ENCODE assay signal across 27 cellular contexts in genomic region chr20:33757458-33757857, GRCh38. TPM values are rescaled to one million over a fixed set of nuclear protein-coding genes. Genes with fewer than 3 reads are reported as not detected.
DNase-seq lines count a peak whose midpoint lies in the region; ATAC-seq, FAIRE-seq and TF ChIP-seq lines count a peak whose summit lies in the region.
"Had no signal": no experiment of that assay in that cellular context is flagged by ENCODE, and none has a peak within 500 bp of the region (broad histone marks: within the 10 kb centered on the region; RNA-seq: fewer than 3 reads in every experiment).

No MANE protein-coding gene starts in this region.

- H3K79me2 ChIP-seq in K562 (ENCODE audit: control insufficient read depth, insufficient read depth, low read length) = no peaks in the 10 kb centered on the region

- no peak for DNase-seq in activated naive CD8-positive, alpha-beta T cell treated with anti-CD3 and anti-CD28 coated beads, Interleukin-2, amount 10 ng/mL, durations not matched to agents 7 days and 5 days
- no peak for DNase-seq in activated naive CD8-positive, alpha-beta T cell treated with anti-CD3 and anti-CD28 coated beads for 36 hours
- DNase-seq in K562 (ENCODE audit: extremely low read depth in 1 of 4, low spot score in 3 of 4) = no peak
- DNase-seq in stimulated activated effector memory CD8-positive, alpha-beta T cell treated with anti-CD3 and anti-CD28 coated beads, Interleukin-12 subunit alpha, Interleukin-12 subunit beta, amount 100 ng/mL, for 72 hours (ENCODE audit: low spot score in 2 of 2) = no peak
- DNase-seq in retina = no peak
- DNase-seq: ACHN; BE2C; C1 segment of cervical spinal cord; CD4-positive, alpha-beta memory T cell; CD4-positive, CD25-positive, alpha-beta regulatory T cell; CD8-positive, alpha-beta memory T cell; COR-L47; DMS 273 treated with DMSO at 0.1 percent for 48 hours; DMS153; DMS53; DMS79; DND-41; EL; GDM1 had no signal

- intact Hi-C loops in K562 (cut with micrococcal nuclease) = no loop called here

- no peak overlapping the region for H3K4me2 ChIP-seq in K562 (ENCODE audit: insufficient read depth, low read length)
- H3K4me2 ChIP-seq: BLaER1 had no signal

- H3K36me3 Mint-ChIP-seq in activated naive CD8-positive, alpha-beta T cell treated with anti-CD3 and anti-CD28 coated beads, Interleukin-2, amount 10 ng/mL, durations not matched to agents 7 days and 5 days = peaks cover 31% of the 10 kb centered on the region
- H3K36me3 Mint-ChIP-seq in activated naive CD8-positive, alpha-beta T cell treated with anti-CD3 and anti-CD28 coated beads for 36 hours = peaks cover 33% of the 10 kb centered on the region
- H3K36me3 Mint-ChIP-seq in stimulated activated effector memory CD8-positive, alpha-beta T cell treated with anti-CD3 and anti-CD28 coated beads, Interleukin-12 subunit alpha, Interleukin-12 subunit beta, amount 100 ng/mL, for 72 hours = peaks cover 38% of the 10 kb centered on the region

- H3K4me3 ChIP-seq in K562 = no peak overlapping the region
- H3K4me3 ChIP-seq: BLaER1, GM12878 had no signal

- BruUV-seq in K562 (replicated peaks; lab: Mats Ljungman, UMichigan) = no TSS peak

- H3K27me3 ChIP-seq in K562 (ENCODE audit: control insufficient read depth in 2 of 2, insufficient read depth in 2 of 2, low read length in 2 of 2) = no peaks in the 10 kb centered on the region
- H3K27me3 ChIP-seq: BE2C, BLaER1 had no signal

- H3K4me3 Mint-ChIP-seq in activated naive CD8-positive, alpha-beta T cell treated with anti-CD3 and anti-CD28 coated beads, Interleukin-2, amount 10 ng/mL, durations not matched to agents 7 days and 5 days = no peak overlapping the region
- no peak overlapping the region for H3K4me3 Mint-ChIP-seq in activated naive CD8-positive, alpha-beta T cell treated with anti-CD3 and anti-CD28 coated beads for 36 hours
- no peak overlapping the region for H3K4me3 Mint-ChIP-seq in stimulated activated effector memory CD8-positive, alpha-beta T cell treated with anti-CD3 and anti-CD28 coated beads, Interleukin-12 subunit alpha, Interleukin-12 subunit beta, amount 100 ng/mL, for 72 hours
- H3K4me3 Mint-ChIP-seq: CD14-positive monocyte; CD4-positive, alpha-beta memory T cell; CD4-positive, CD25-positive, alpha-beta regulatory T cell; CD8-positive, alpha-beta memory T cell had no signal

- CTCF ChIA-PET in K562 (lab: Yijun Ruan, JAX; ENCODE audit: low intra/inter-chr PET ratio) = no interaction called here

- no peak for TF ChIP-seq RAD21 in K562 (CRISPR knock-in tag; conservative IDR thresholded peaks at IDR 0.05 in 1 of 2, IDR thresholded peaks at IDR 0.05 in 1 of 2)

- no peak for TF ChIP-seq EP300 in K562 (IDR thresholded peaks at IDR 0.05; ENCODE audit: low read length)

- POLR2A ChIA-PET in activated naive CD8-positive, alpha-beta T cell treated with anti-CD3 and anti-CD28 coated beads, Interleukin-2, amount 10 ng/mL, durations not matched to agents 7 days and 5 days (lab: Charles Lee) = interaction anchor here (1.1 to 1.4 kb wide), 2 partner anchors 25 to 67 kb away, joined by 3 to 7 read pairs; partner anchors contain the start of gene ZNF341
- POLR2A ChIA-PET in K562 (lab: Yijun Ruan, JAX) = interaction anchor here (0.6 kb wide), 1 partner anchor 316 kb away, joined by 4 read pairs; no protein-coding TSS in a partner anchor

- H2AFZ ChIP-seq in K562 (ENCODE audit: low read depth, low read length) = no peak overlapping the region

- peaks cover 0 to 6% of the 10 kb centered on the region in 2 experiments; a peak in 2 of 5 replicates for H3K4me1 ChIP-seq in K562 (replicated peaks in 1 of 2; ENCODE audit: control insufficient read depth in 2 of 2, insufficient read depth in 2 of 2, low read length in 2 of 2)
- H3K4me1 ChIP-seq: BE2C had no signal

- TF ChIP-seq CTCF in K562 (IDR thresholded peaks at IDR 0.05 in 2 of 3, conservative IDR thresholded peaks at IDR 0.05 in 1 of 3; ENCODE audit: insufficient read depth in 2 of 3, low read depth in 1 of 3, low read length in 3 of 3) = no peak

- peaks cover 10% of the 10 kb centered on the region for H3K4me1 Mint-ChIP-seq in activated naive CD8-positive, alpha-beta T cell treated with anti-CD3 and anti-CD28 coated beads, Interleukin-2, amount 10 ng/mL, durations not matched to agents 7 days and 5 days
- H3K4me1 Mint-ChIP-seq in activated naive CD8-positive, alpha-beta T cell treated with anti-CD3 and anti-CD28 coated beads for 36 hours = peaks cover 10% of the 10 kb centered on the region
- H3K4me1 Mint-ChIP-seq in stimulated activated effector memory CD8-positive, alpha-beta T cell treated with anti-CD3 and anti-CD28 coated beads, Interleukin-12 subunit alpha, Interleukin-12 subunit beta, amount 100 ng/mL, for 72 hours = no peaks in the 10 kb centered on the region
- H3K4me1 Mint-ChIP-seq: CD4-positive, alpha-beta memory T cell had no signal

- no peaks in the 10 kb centered on the region for H3K27me3 Mint-ChIP-seq in activated naive CD8-positive, alpha-beta T cell treated with anti-CD3 and anti-CD28 coated beads, Interleukin-2, amount 10 ng/mL, durations not matched to agents 7 days and 5 days
- no peaks in the 10 kb centered on the region for H3K27me3 Mint-ChIP-seq in activated naive CD8-positive, alpha-beta T cell treated with anti-CD3 and anti-CD28 coated beads for 36 hours
- H3K27me3 Mint-ChIP-seq: CD4-positive, alpha-beta memory T cell; CD4-positive, CD25-positive, alpha-beta regulatory T cell; CD8-positive, alpha-beta memory T cell had no signal

- H3K9me1 ChIP-seq in K562 (ENCODE audit: control insufficient read depth, insufficient read depth, low read length) = no peaks in the 10 kb centered on the region

- H3K9me3 Mint-ChIP-seq in activated naive CD8-positive, alpha-beta T cell treated with anti-CD3 and anti-CD28 coated beads, Interleukin-2, amount 10 ng/mL, durations not matched to agents 7 days and 5 days = peaks cover 4% of the 10 kb centered on the region
- peaks cover 6% of the 10 kb centered on the region for H3K9me3 Mint-ChIP-seq in activated naive CD8-positive, alpha-beta T cell treated with anti-CD3 and anti-CD28 coated beads for 36 hours
- H3K9me3 Mint-ChIP-seq in stimulated activated effector memory CD8-positive, alpha-beta T cell treated with anti-CD3 and anti-CD28 coated beads, Interleukin-12 subunit alpha, Interleukin-12 subunit beta, amount 100 ng/mL, for 72 hours = no peaks in the 10 kb centered on the region

- ATAC-seq in activated naive CD8-positive, alpha-beta T cell treated with anti-CD3 and anti-CD28 coated beads, Interleukin-2, amount 10 ng/mL, durations not matched to agents 7 days and 5 days (ENCODE audit: low read depth) = no peak
- ATAC-seq in K562 = no peak
- no peak for ATAC-seq in stimulated activated effector memory CD8-positive, alpha-beta T cell treated with anti-CD3 and anti-CD28 coated beads, Interleukin-12 subunit alpha, Interleukin-12 subunit beta, amount 100 ng/mL, for 72 hours
- ATAC-seq in HG03159 (IDR thresholded peaks at IDR 0.05; ENCODE audit: unreplicated experiment) = no peak
- ATAC-seq: GM12878 had no signal

- in situ Hi-C loops in K562 (cut with MboI) = no loop called here

- H3K36me3 ChIP-seq in K562 (ENCODE audit: control insufficient read depth, insufficient read depth, low read length) = no peaks in the 10 kb centered on the region
- H3K36me3 ChIP-seq: BE2C had no signal

- 0% methylated on average over 1 of the region's 1 CpG for WGBS in K562 (ENCODE audit: insufficient coverage, low coverage, missing lambda C conversion rate)

- no peak overlapping the region for H3K9ac ChIP-seq in K562 (ENCODE audit: insufficient read depth in 1 of 2, low read depth in 2 of 2, low read length in 2 of 2)
- H3K9ac ChIP-seq: BLaER1 had no signal

- no peaks in the 10 kb centered on the region for H4K20me1 ChIP-seq in K562 (replicated peaks; ENCODE audit: control insufficient read depth, insufficient read depth, low read length)
- H4K20me1 ChIP-seq: BLaER1 had no signal

- H3K27ac Mint-ChIP-seq in activated naive CD8-positive, alpha-beta T cell treated with anti-CD3 and anti-CD28 coated beads, Interleukin-2, amount 10 ng/mL, durations not matched to agents 7 days and 5 days = peak overlapping the region; percentile 35
- H3K27ac Mint-ChIP-seq in activated naive CD8-positive, alpha-beta T cell treated with anti-CD3 and anti-CD28 coated beads for 36 hours = no peak overlapping the region
- H3K27ac Mint-ChIP-seq in stimulated activated effector memory CD8-positive, alpha-beta T cell treated with anti-CD3 and anti-CD28 coated beads, Interleukin-12 subunit alpha, Interleukin-12 subunit beta, amount 100 ng/mL, for 72 hours = peak overlapping the region; percentile 18

- TF ChIP-seq POLR2A in K562 (conservative IDR thresholded peaks at IDR 0.05) = no peak

- H3K9me3 ChIP-seq in K562 (replicated peaks; ENCODE audit: control insufficient read depth, insufficient read depth, low read depth, low read length) = peaks cover 2% of the 10 kb centered on the region; the same call in 1 of the 2 replicates
- H3K9me3 ChIP-seq: BE2C had no signal

- no peak for FAIRE-seq in K562 (lab: Jason Lieb, UNC)
- FAIRE-seq: GM12878, GM12892, GM18507, GM19239 had no signal

- no peak overlapping the region for H3K27ac ChIP-seq in K562 (ENCODE audit: extremely low read depth, low read depth, low read length)
- H3K27ac ChIP-seq: 22Rv1, BLaER1 had no signal

RNA-seq across cellular contexts. Expression of gene ZNF341, which starts 25.7 kb away (rescaled TPM):
- total RNA-seq in activated naive CD8-positive, alpha-beta T cell treated with anti-CD3 and anti-CD28 coated beads, Interleukin-2, amount 10 ng/mL, durations not matched to agents 7 days and 5 days = 1 to 10 TPM; 5.1 to 5.7 TPM
- 1 to 10 TPM; 3.7 TPM for total RNA-seq in activated naive CD8-positive, alpha-beta T cell treated with anti-CD3 and anti-CD28 coated beads for 36 hours
- 6.0 and 8.6 TPM in 2 replicates for total RNA-seq in K562 (2011; cell fraction: chromatin; rRNA removed; ENCODE audit: low replicate concordance)
- total RNA-seq in K562 (2011; cell fraction: nucleolus; rRNA removed) = 5.0 and 5.2 TPM in 2 replicates
- total RNA-seq in K562 (2011; cell fraction: nucleoplasm; rRNA removed) = 5.1 and 6.3 TPM in 2 replicates
- 1.6 and 2.6 TPM in 2 replicates for total RNA-seq in K562 (2014; rRNA removed)
- total RNA-seq in K562 (2014; rRNA removed; fragmentation: Illumina TruSeq; extraction: Trizol) = 0.41 and 0.76 TPM in 2 replicates
- total RNA-seq in K562 (2015; rRNA removed; fragmentation: Illumina TruSeq; extraction: Trizol) = 1.0 TPM in 2 replicates
- total RNA-seq in K562 (2021) = 2.6 and 2.8 TPM in 2 replicates
- polyA plus RNA-seq in K562 (2011; rRNA removed) = 0.89 and 1.8 TPM in 2 replicates
- polyA plus RNA-seq in K562 (2011; cell fraction: cytosol; rRNA removed) = 1.2 and 2.3 TPM in 2 replicates
- 2.3 and 5.1 TPM in 2 replicates for polyA plus RNA-seq in K562 (2011; cell fraction: nucleus; rRNA removed)
- polyA plus RNA-seq in K562 (2012) = 2.3 and 2.4 TPM in 2 replicates
- 2.3 TPM in 2 replicates for polyA plus RNA-seq in K562 (2014; fragmentation: Illumina TruSeq; extraction: Trizol)
- under 1 TPM; 0.08 to 0.10 TPM for polyA plus RNA-seq in K562 (2014; fragmentation: Nextera tagmentation; extraction: Ambion mirVana)
- polyA plus RNA-seq in K562 (2014; rRNA removed) = 2.0 and 2.2 TPM in 2 replicates
- 0.90 and 1.3 TPM in 2 replicates for polyA minus RNA-seq in K562 (2011; rRNA and poly(A)+ RNA removed)
- 1.6 and 1.9 TPM in 2 replicates for polyA minus RNA-seq in K562 (2011; cell fraction: cytosol; rRNA and poly(A)+ RNA removed)
- 1.1 and 1.6 TPM in 2 replicates for polyA minus RNA-seq in K562 (2011; cell fraction: nucleus; rRNA and poly(A)+ RNA removed)

RNA-seq across cellular contexts. Expression of gene PXMP4, which starts 37.3 kb away (rescaled TPM):
- 10 to 100 TPM; 13.4 to 19.2 TPM for total RNA-seq in activated naive CD8-positive, alpha-beta T cell treated with anti-CD3 and anti-CD28 coated beads, Interleukin-2, amount 10 ng/mL, durations not matched to agents 7 days and 5 days
- 1 to 10 TPM; 6.9 to 7.3 TPM for total RNA-seq in activated naive CD8-positive, alpha-beta T cell treated with anti-CD3 and anti-CD28 coated beads for 36 hours
- 5.6 and 15.2 TPM in 2 replicates for total RNA-seq in K562 (2011; cell fraction: chromatin; rRNA removed; ENCODE audit: low replicate concordance)
- 8.7 and 9.8 TPM in 2 replicates for total RNA-seq in K562 (2011; cell fraction: nucleolus; rRNA removed)
- 9.0 and 12.0 TPM in 2 replicates for total RNA-seq in K562 (2011; cell fraction: nucleoplasm; rRNA removed)
- total RNA-seq in K562 (2014; rRNA removed) (5.6 and 9.1 TPM in 2 replicates), K562 (2014; rRNA removed; fragmentation: Illumina TruSeq; extraction: Trizol) (3.6 and 4.8 TPM in 2 replicates), K562 (2015; rRNA removed; fragmentation: Illumina TruSeq; extraction: Trizol) (4.4 and 6.7 TPM in 2 replicates), K562 (2021) (11.4 and 12.6 TPM in 2 replicates)
- polyA plus RNA-seq in K562 (2011; rRNA removed) (6.7 and 7.3 TPM in 2 replicates), K562 (2014; fragmentation: Illumina TruSeq; extraction: Trizol) (9.8 and 10.4 TPM in 2 replicates), K562 (2014; fragmentation: Nextera tagmentation; extraction: Ambion mirVana) (10 to 100 TPM; 24.4 to 29.1 TPM), K562 (2014; rRNA removed) (5.7 and 6.8 TPM in 2 replicates)
- polyA plus RNA-seq in K562 (2011; cell fraction: cytosol; rRNA removed) = 12.4 and 17.3 TPM in 2 replicates
- polyA plus RNA-seq in K562 (2011; cell fraction: nucleus; rRNA removed) = 10.1 and 11.6 TPM in 2 replicates
- polyA plus RNA-seq in K562 (2012) = 9.3 and 12.6 TPM in 2 replicates
- polyA minus RNA-seq in K562 (2011; rRNA and poly(A)+ RNA removed) = 4.0 and 5.7 TPM in 2 replicates
- 6.6 and 7.5 TPM in 2 replicates for polyA minus RNA-seq in K562 (2011; cell fraction: cytosol; rRNA and poly(A)+ RNA removed)
- 3.0 TPM in 2 replicates for polyA minus RNA-seq in K562 (2011; cell fraction: nucleus; rRNA and poly(A)+ RNA removed)

RNA-seq across cellular contexts. Expression of gene CHMP4B, which starts 53.7 kb away (rescaled TPM):
- total RNA-seq in activated naive CD8-positive, alpha-beta T cell treated with anti-CD3 and anti-CD28 coated beads, Interleukin-2, amount 10 ng/mL, durations not matched to agents 7 days and 5 days = 10 to 100 TPM; 75.7 to 82.8 TPM
- 10 to 100 TPM; 90.6 to 95.5 TPM for total RNA-seq in activated naive CD8-positive, alpha-beta T cell treated with anti-CD3 and anti-CD28 coated beads for 36 hours
- 6.2 and 7.5 TPM in 2 replicates for total RNA-seq in K562 (2011; cell fraction: chromatin; rRNA removed; ENCODE audit: low replicate concordance)
- total RNA-seq in K562 (2011; cell fraction: nucleolus; rRNA removed) = 5.7 TPM in 2 replicates
- 7.3 and 9.1 TPM in 2 replicates for total RNA-seq in K562 (2011; cell fraction: nucleoplasm; rRNA removed)
- total RNA-seq in K562 (2014; rRNA removed) (35.4 and 39.2 TPM in 2 replicates), K562 (2014; rRNA removed; fragmentation: Illumina TruSeq; extraction: Trizol) (18.6 and 18.8 TPM in 2 replicates), K562 (2015; rRNA removed; fragmentation: Illumina TruSeq; extraction: Trizol) (30.4 and 30.8 TPM in 2 replicates), K562 (2021) (43.9 and 45.1 TPM in 2 replicates)
- polyA plus RNA-seq in K562 (2011; rRNA removed) (25.2 and 31.8 TPM in 2 replicates), K562 (2014; fragmentation: Illumina TruSeq; extraction: Trizol) (55.9 and 61.8 TPM in 2 replicates), K562 (2014; fragmentation: Nextera tagmentation; extraction: Ambion mirVana) (1 to 10 TPM; 1.8 to 2.5 TPM), K562 (2014; rRNA removed) (51.9 and 64.7 TPM in 2 replicates)
- polyA plus RNA-seq in K562 (2011; cell fraction: cytosol; rRNA removed) = 21.4 and 26.5 TPM in 2 replicates
- 8.8 and 10.6 TPM in 2 replicates for polyA plus RNA-seq in K562 (2011; cell fraction: nucleus; rRNA removed)
- 58.9 and 64.6 TPM in 2 replicates for polyA plus RNA-seq in K562 (2012)
- polyA minus RNA-seq in K562 (2011; rRNA and poly(A)+ RNA removed) = 10.0 and 11.8 TPM in 2 replicates
- polyA minus RNA-seq in K562 (2011; cell fraction: cytosol; rRNA and poly(A)+ RNA removed) = 13.6 and 16.1 TPM in 2 replicates
- 2.7 and 4.3 TPM in 2 replicates for polyA minus RNA-seq in K562 (2011; cell fraction: nucleus; rRNA and poly(A)+ RNA removed)
